8 cellular contexts compared by ENCODE assay signal in genomic region chr20:46089076-46089337, GRCh38. TPM values are rescaled to one million over a fixed set of nuclear protein-coding genes. Genes with fewer than 3 reads are reported as not detected.
DNase-seq lines count a peak whose midpoint lies in the region; ATAC-seq and TF ChIP-seq lines count a peak whose summit lies in the region.

No MANE protein-coding gene starts in this region.

- H3K36me3 ChIP-seq in SK-N-SH (replicated peaks in 1 of 2; ENCODE audit: control insufficient read depth in 1 of 2, insufficient read depth in 2 of 2, low read length in 1 of 2): no peaks in the 10 kb centered on the region
- peaks cover 5% of the 10 kb centered on the region; the same call in 1 of the 2 replicates for H3K36me3 ChIP-seq in Panc1 (ENCODE audit: control insufficient read depth, insufficient read depth, low read length)
- H3K36me3 ChIP-seq in esophagus muscularis mucosa: no peaks in the 10 kb centered on the region
- H3K36me3 ChIP-seq in parathyroid adenoma (ENCODE audit: control insufficient read depth, insufficient read depth, low read length): no peaks in the 10 kb centered on the region

- ATAC-seq in SK-N-SH treated with all-trans-retinoic acid at 6 μM for 48 hours: no peak; the same call in 2 of the 3 replicates
- peak; percentile 23 for ATAC-seq in Panc1
- ATAC-seq in GM18870 (IDR thresholded peaks at IDR 0.05; ENCODE audit: unreplicated experiment): no peak
- ATAC-seq in GM21381 (IDR thresholded peaks at IDR 0.05; ENCODE audit: unreplicated experiment): no peak

- peaks cover 53% of the 10 kb centered on the region for H4K20me1 ChIP-seq in SK-N-SH (ENCODE audit: insufficient read depth)

- H3K27ac ChIP-seq in SK-N-SH (ENCODE audit: low read depth in 2 of 2, low read length in 1 of 2) (peak overlapping the region; percentile 85 to 97), Panc1 (ENCODE audit: low read length) (peak overlapping the region; percentile 86), esophagus muscularis mucosa (replicated peaks in 1 of 4) (peak overlapping the region; percentile 94 to 99 (median 98)), parathyroid adenoma (peak overlapping the region; percentile 98)

- H3K9me3 ChIP-seq in SK-N-SH (no peaks in the 10 kb centered on the region), Panc1 (ENCODE audit: control insufficient read depth, insufficient read depth, low read depth, low read length) (no peaks in the 10 kb centered on the region), esophagus muscularis mucosa (no peaks in the 10 kb centered on the region), parathyroid adenoma (ENCODE audit: control insufficient read depth, low read length) (no peaks in the 10 kb centered on the region)

- no peak for TF ChIP-seq POLR2A in esophagus muscularis mucosa (IDR thresholded peaks at IDR 0.05; ENCODE audit: low read depth)

- H3F3A ChIP-seq in SK-N-SH (replicated peaks; ENCODE audit: insufficient read depth): no peaks in the 10 kb centered on the region

- H3K4me3 ChIP-seq in SK-N-SH (ENCODE audit: low read depth in 2 of 2, low read length in 1 of 2): peak overlapping the region; percentile 78 to 94
- H3K4me3 ChIP-seq in Panc1 (ENCODE audit: low read depth in 2 of 2, low read length in 2 of 2): peak overlapping the region; percentile 84 to 92
- H3K4me3 ChIP-seq in esophagus muscularis mucosa: peak overlapping the region; percentile 60 to 89 (median 86)
- H3K4me3 ChIP-seq in parathyroid adenoma (ENCODE audit: low read depth, low read length): peak overlapping the region; percentile 93

- no peaks in the 10 kb centered on the region for H3K27me3 ChIP-seq in SK-N-SH (ENCODE audit: insufficient read depth)
- no peaks in the 10 kb centered on the region for H3K27me3 ChIP-seq in Panc1 (ENCODE audit: control insufficient read depth, insufficient read depth, low read length)
- H3K27me3 ChIP-seq in esophagus muscularis mucosa: no peaks in the 10 kb centered on the region
- H3K27me3 ChIP-seq in parathyroid adenoma (ENCODE audit: control insufficient read depth, insufficient read depth, low read length): no peaks in the 10 kb centered on the region

- POLR2A ChIA-PET in SK-N-SH (lab: Yijun Ruan, JAX): no interaction called here
- POLR2A ChIA-PET in Panc1 (lab: Charles Lee): no interaction called here

- 2% methylated on average over 22 of the region's 31 CpGs for WGBS in SK-N-SH (ENCODE audit: low lambda C conversion rate)
- WGBS in esophagus muscularis mucosa: 0% methylated on average over 5 of the region's 31 CpGs

- in situ Hi-C loops in Panc1 (cut with HindIII; ENCODE audit: low pct_unique_long_range_greater_than_20kb, low sequenced_read_pairs): no loop called here

- TF ChIP-seq EP300 in SK-N-SH (IDR thresholded peaks at IDR 0.05; ENCODE audit: borderline replicate concordance in 1 of 2, low read depth in 1 of 2, low read length in 1 of 2) (no peak), esophagus muscularis mucosa (IDR thresholded peaks at IDR 0.05) (no peak)

- peak overlapping the region; percentile 94 for H3K9ac ChIP-seq in SK-N-SH
- peak overlapping the region; percentile 71 for H3K9ac ChIP-seq in parathyroid adenoma

- TF ChIP-seq RAD21 in SK-N-SH (IDR thresholded peaks at IDR 0.05; ENCODE audit: low read length): no peak

- no TSS peak for BruUV-seq in Panc1 (replicated peaks; lab: Mats Ljungman, UMichigan)

- H2AFZ ChIP-seq in SK-N-SH (ENCODE audit: low read depth) (no peak overlapping the region), parathyroid adenoma (peak overlapping the region; percentile 94)

- CTCF ChIA-PET in SK-N-SH (lab: Yijun Ruan, JAX) (interaction anchor here (1.2 to 2.8 kb wide), 8 partner anchors 17 to 260 kb away, joined by 4 to 21 read pairs (median 9); no protein-coding TSS in a partner anchor), Panc1 (lab: Charles Lee) (interaction anchor here (0.8 to 2.1 kb wide), 2 partner anchors 9 to 66 kb away, joined by 3 to 7 read pairs; no protein-coding TSS in a partner anchor)

- H3K79me2 ChIP-seq in SK-N-SH (ENCODE audit: insufficient read depth): peaks cover 54% of the 10 kb centered on the region
- H3K79me2 ChIP-seq in parathyroid adenoma: peaks cover 52% of the 10 kb centered on the region

- TF ChIP-seq CTCF in SK-N-SH (IDR thresholded peaks at IDR 0.05) (no peak), Panc1 (IDR thresholded peaks at IDR 0.05) (no peak), esophagus muscularis mucosa (IDR thresholded peaks at IDR 0.05) (no peak), parathyroid adenoma (IDR thresholded peaks at IDR 0.05) (no peak)

- H3K4me1 ChIP-seq in SK-N-SH (ENCODE audit: control insufficient read depth in 1 of 2, insufficient read depth in 2 of 2, low read depth in 1 of 2, low read length in 1 of 2) (peaks cover 4 to 12% of the 10 kb centered on the region in 2 experiments; a peak in 3 of 4 replicates), Panc1 (ENCODE audit: control insufficient read depth, insufficient read depth, low read length) (peaks cover 47% of the 10 kb centered on the region), esophagus muscularis mucosa (peaks cover 47 to 58% (median 55%) of the 10 kb centered on the region in 4 donors), parathyroid adenoma (peaks cover 21% of the 10 kb centered on the region)

- H3K4me2 ChIP-seq in SK-N-SH (peak overlapping the region; percentile 85), parathyroid adenoma (ENCODE audit: low read length) (peak overlapping the region; percentile 64)

- DNase-seq in SK-N-SH (no peak), Panc1 (ENCODE audit: low read depth, low spot score) (no peak), esophagus muscularis mucosa (ENCODE audit: extremely low spot score) (no peak), NCI-H1930 (lab: John Stamatoyannopoulos, UW) (no peak)

- H3K9me2 ChIP-seq in SK-N-SH: no peaks in the 10 kb centered on the region

- intact Hi-C loops in Panc1 (cut with micrococcal nuclease; ENCODE audit: unreplicated experiment): loop anchor here (2.0 kb wide), 1 partner anchor 66 kb away; no protein-coding TSS in a partner anchor
- intact Hi-C loops in esophagus muscularis mucosa (cut with DNase I): loop anchor here (5.0 kb wide), 2 partner anchors 67 to 117 kb away; partner anchors contain the start of gene ZNF335

TF ChIP-seq in SK-N-SH, 30 proteins besides CTCF, POLR2A, EP300 and RAD21:
- TF ChIP-seq RCOR1 (IDR thresholded peaks at IDR 0.05; ENCODE audit: low read length): no peak; the same call in 1 of the 2 replicates
- no peak for TF ChIP-seq ELF1 (IDR thresholded peaks at IDR 0.05)
- no peak for TF ChIP-seq SMC3 (IDR thresholded peaks at IDR 0.05; ENCODE audit: low read depth, low read length)

TF ChIP-seq in SK-N-SH treated with all-trans-retinoic acid at 6 μM for 48 hours, 23 proteins besides CTCF, POLR2A, EP300 and RAD21:
- TF ChIP-seq CSRNP3 (CRISPR knock-in tag; IDR thresholded peaks at IDR 0.05) (no peak), PATZ1 (CRISPR knock-in tag; IDR thresholded peaks at IDR 0.05; ENCODE audit: borderline replicate concordance) (no peak), ZNF70 (CRISPR knock-in tag; IDR thresholded peaks at IDR 0.05) (no peak), ZFP30 (CRISPR knock-in tag; IDR thresholded peaks at IDR 0.05) (no peak)
TF ChIP-seq in SK-N-SH treated with all-trans-retinoic acid at 6 μM for 48 hours: peak in this region for 0.

RNA-seq across cellular contexts. Expression of gene NCOA5, which starts 0.8 kb away (rescaled TPM):
- 18.6 and 20.4 TPM in 2 replicates for polyA plus RNA-seq in SK-N-SH (2012; rRNA removed)
- polyA plus RNA-seq in SK-N-SH (2012; cell fraction: cytosol; rRNA removed): 16.2 and 17.0 TPM in 2 replicates
- 26.6 and 31.9 TPM in 2 replicates for polyA plus RNA-seq in SK-N-SH (2012; cell fraction: nucleus; rRNA removed)
- 30.6 TPM for total RNA-seq in Panc1 (2021; ENCODE audit: unreplicated experiment)
- 24.3 TPM for polyA plus RNA-seq in Panc1 (2012; ENCODE audit: insufficient read length)
- total RNA-seq in esophagus muscularis mucosa: 10 to 100 TPM; 17.4 to 36.8 (median 29.9) TPM

RNA-seq across cellular contexts. Expression of gene CD40, which starts 29.1 kb away (rescaled TPM):
- polyA plus RNA-seq in SK-N-SH (2012; rRNA removed): not detected in 2 replicates
- polyA plus RNA-seq in SK-N-SH (2012; cell fraction: cytosol; rRNA removed): 0.01 TPM in 1 of 2 replicates, not detected in the other
- polyA plus RNA-seq in SK-N-SH (2012; cell fraction: nucleus; rRNA removed): 0.08 TPM in 1 of 2 replicates, not detected in the other
- total RNA-seq in Panc1 (2021; ENCODE audit: unreplicated experiment): 14.1 TPM
- 21.9 TPM for polyA plus RNA-seq in Panc1 (2012; ENCODE audit: insufficient read length)
- 10 to 100 TPM in 3 of 4 donors, 1 to 10 TPM in 1; 10.0 to 21.6 (median 16.9) TPM for total RNA-seq in esophagus muscularis mucosa

RNA-seq across cellular contexts. Expression of gene SLC12A5, which starts 60.0 kb away (rescaled TPM):
- 8.5 and 19.9 TPM in 2 replicates for polyA plus RNA-seq in SK-N-SH (2012; rRNA removed)
- polyA plus RNA-seq in SK-N-SH (2012; cell fraction: cytosol; rRNA removed): 12.5 and 13.7 TPM in 2 replicates
- 10.6 and 12.8 TPM in 2 replicates for polyA plus RNA-seq in SK-N-SH (2012; cell fraction: nucleus; rRNA removed)
- 11.8 TPM for total RNA-seq in Panc1 (2021; ENCODE audit: unreplicated experiment)
- 29.7 TPM for polyA plus RNA-seq in Panc1 (2012; ENCODE audit: insufficient read length)
- 1 to 10 TPM in 1 of 4 donors, under 1 TPM in 1, not detected in 2; 0.99 to 1.2 TPM for total RNA-seq in esophagus muscularis mucosa
